ENCODE assay signal across 34 cellular contexts in genomic region chr15:72062319-72062718, GRCh38.
"Had no signal": no experiment of that assay in that cellular context is flagged by ENCODE, and none has a peak within 500 bp of the region (broad histone marks: within the 10 kb centered on the region; RNA-seq: fewer than 3 reads in every experiment).

No MANE protein-coding gene starts in this region.

- H3K4me3 ChIP-seq: adrenal gland, body of pancreas, breast epithelium had no signal

- FAIRE-seq: astrocyte, TTC549 had no signal

- ATAC-seq: activated CD8-positive, alpha-beta T cell treated with anti-CD3 and anti-CD28 coated beads for 36 hours; activated naive CD4-positive, alpha-beta T cell treated with anti-CD3 and anti-CD28 coated beads, Interleukin-2, amount 50 U/mL, for 72 hours; activated T-cell treated with anti-CD3 and anti-CD28 coated beads, Interleukin-2, amount 50 U/mL, for 4 hours; activated T-cell treated with anti-CD3 and anti-CD28 coated beads, Interleukin-2, amount 50 U/mL, for 72 hours; activated T-helper 17 cell treated with anti-CD3 and anti-CD28 coated beads, Interleukin-2, amount 50 U/mL, for 72 hours; body of pancreas had no signal

- DNase-seq: activated B cell treated with CpG ODN at 0.5 μM for 24 hours; activated CD4-positive, alpha-beta memory T cell treated with anti-CD3 and anti-CD28 coated beads for 36 hours; activated CD4-positive, alpha-beta T cell treated with anti-CD3 and anti-CD28 coated beads for 4 hours; activated CD4-positive, alpha-beta T cell treated with anti-CD3 and anti-CD28 coated beads, Interleukin-2, amount 10 ng/mL, durations not matched to agents 24 days and 14 days; activated CD4-positive, alpha-beta T cell treated with anti-CD3 and anti-CD28 coated beads, Interleukin-2, amount 50 U/mL, for 1 hour; activated CD4-positive, alpha-beta T cell treated with anti-CD3 and anti-CD28 coated beads, Interleukin-2, amount 50 U/mL, for 4 hours; activated CD4-positive, CD25-positive, alpha-beta regulatory T cell treated with anti-CD3 and anti-CD28 coated beads, Interleukin-2, amount 50 U/mL, for 72 hours; activated CD8-positive, alpha-beta memory T cell treated with anti-CD3 and anti-CD28 coated beads, Interleukin-2, amount 50 U/mL, for 4 hours; activated CD8-positive, alpha-beta T cell treated with anti-CD3 and anti-CD28 coated beads for 36 hours; activated effector memory CD4-positive, alpha-beta T cell treated with anti-CD3 and anti-CD28 coated beads, Interleukin-2, amount 50 U/mL, for 16 hours; activated gamma-delta T cell treated with Interleukin-2 at 50 U/mL for 16 hours; activated naive CD4-positive, alpha-beta T cell; activated naive CD4-positive, alpha-beta T cell treated with anti-CD3 and anti-CD28 coated beads for 36 hours; activated naive CD4-positive, alpha-beta T cell treated with anti-CD3 and anti-CD28 coated beads, Interleukin-2, amount 50 U/mL, for 16 hours; activated naive CD8-positive, alpha-beta T cell treated with anti-CD3 and anti-CD28 coated beads for 36 hours; activated T-cell treated with anti-CD3 and anti-CD28 coated beads for 4 hours; activated T-cell treated with anti-CD3 and anti-CD28 coated beads, Interleukin-2, amount 50 U/mL, for 1 hour; activated T-cell treated with anti-CD3 and anti-CD28 coated beads, Interleukin-2, amount 50 U/mL, for 4 hours; activated T-cell treated with anti-CD3 and anti-CD28 coated beads, Interleukin-2, amount 50 U/mL, for 72 hours; adrenal gland; amniotic stem cell; aorta; body of pancreas; brain microvascular endothelial cell; central memory CD4-positive, alpha-beta T cell; T-helper 1 cell; T-helper 2 cell; T-helper 9 cell had no signal

- H3K27me3 ChIP-seq: adrenal gland, body of pancreas, brain microvascular endothelial cell, breast epithelium had no signal

- H3K9me3 ChIP-seq: adrenal gland, body of pancreas, breast epithelium had no signal

- H3K27ac ChIP-seq: adrenal gland, body of pancreas, brain microvascular endothelial cell, breast epithelium, VCaP had no signal

- H3K36me3 ChIP-seq: adrenal gland, brain microvascular endothelial cell, breast epithelium had no signal

- H3K4me1 ChIP-seq: body of pancreas, breast epithelium had no signal
